ENCODE assay signal across 7 cellular contexts in genomic region chr9:43115813-43116229, GRCh38.
DNase-seq lines count a peak whose midpoint lies in the region; ATAC-seq and TF ChIP-seq lines count a peak whose summit lies in the region.
"Not testable (repeated sequence)": the region's sequence is repeated elsewhere in the genome, so short reads cannot be mapped to it uniquely, and the experiment has no call there.

No MANE protein-coding gene starts in this region.

- not testable (repeated sequence) for H3K4me1 Mint-ChIP-seq in chondrocyte (ENCODE audit: low read depth); osteocyte (ENCODE audit: unreplicated experiment)

- H3K27me3 ChIP-seq in PC-9 (ENCODE audit: insufficient read depth, low read depth) = not testable (repeated sequence)

- H3K36me3 Mint-ChIP-seq in chondrocyte (ENCODE audit: low read depth); osteocyte (ENCODE audit: unreplicated experiment): not testable (repeated sequence)

- H3F3A ChIP-seq in PC-9 (ENCODE audit: insufficient read depth, low read depth) = not testable (repeated sequence)

- CTCF ChIA-PET in PC-9 (lab: Charles Lee) = not testable (repeated sequence)

- H3K9me3 Mint-ChIP-seq in chondrocyte (ENCODE audit: low read depth); osteocyte (ENCODE audit: unreplicated experiment): not testable (repeated sequence)

- not testable (repeated sequence) for H2AFZ ChIP-seq in PC-9

- not testable (repeated sequence) for ATAC-seq in left lobe of liver

- POLR2A ChIA-PET in PC-9 (lab: Charles Lee; ENCODE audit: unreplicated experiment) = not testable (repeated sequence)

- not testable (repeated sequence) for H4K20me1 ChIP-seq in PC-9 (ENCODE audit: insufficient read depth)

- H3K36me3 ChIP-seq in PC-9 (ENCODE audit: low read depth) = not testable (repeated sequence)

- not testable (repeated sequence) for BruUV-seq in PC-9 (replicated peaks; lab: Mats Ljungman, UMichigan)

- H3K27me3 Mint-ChIP-seq in chondrocyte (ENCODE audit: low read depth); osteocyte (ENCODE audit: unreplicated experiment): not testable (repeated sequence)

- intact Hi-C loops in PC-9 (cut with micrococcal nuclease; ENCODE audit: unreplicated experiment) = not testable (repeated sequence)

- H3K4me3 ChIP-seq in PC-9; fibroblast of the aortic adventitia (ENCODE audit: low read depth, low read length): not testable (repeated sequence)

- H3K4me2 ChIP-seq in PC-9 = not testable (repeated sequence)

- DNase-seq in EL = peak; percentile 10
- DNase-seq in LoVo (ENCODE audit: low spot score) = peak; percentile 1
- peak; percentile 45 to 68 for DNase-seq in PC-9
- DNase-seq in chondrocyte (ENCODE audit: low spot score) = not testable (repeated sequence)
- DNase-seq in fibroblast of the aortic adventitia (ENCODE audit: low read depth) = peak; percentile 33
- peak; percentile 93 for DNase-seq in left lobe of liver (ENCODE audit: low spot score)
- DNase-seq in osteocyte (ENCODE audit: extremely low spot score, unreplicated experiment) = peak; percentile 73

- not testable (repeated sequence) for TF ChIP-seq CTCF in PC-9 (conservative IDR thresholded peaks at IDR 0.05); chondrocyte (IDR thresholded peaks at IDR 0.05); fibroblast of the aortic adventitia (IDR thresholded peaks at IDR 0.05; ENCODE audit: insufficient read depth, low read length); osteocyte (IDR thresholded peaks at IDR 0.05)

- not testable (repeated sequence) for H3K9me3 ChIP-seq in PC-9 (ENCODE audit: insufficient read depth, low read depth)

- H3K27ac ChIP-seq in PC-9 = not testable (repeated sequence)

- peak overlapping the region; percentile 51 for H3K27ac Mint-ChIP-seq in chondrocyte (ENCODE audit: unreplicated experiment)
- not testable (repeated sequence) for H3K27ac Mint-ChIP-seq in osteocyte (ENCODE audit: unreplicated experiment)

- not testable (repeated sequence) for H3K4me1 ChIP-seq in PC-9 (replicated peaks; ENCODE audit: insufficient read depth)

- not testable (repeated sequence) for H3K79me2 ChIP-seq in PC-9 (ENCODE audit: low read depth)

- not testable (repeated sequence) for H3K9me2 ChIP-seq in PC-9 (ENCODE audit: insufficient read depth)

- not testable (repeated sequence) for H3K4me3 Mint-ChIP-seq in chondrocyte (ENCODE audit: unreplicated experiment); osteocyte (ENCODE audit: unreplicated experiment)
